12 cellular contexts compared by ENCODE assay signal in genomic region chr12:85279449-85280137, GRCh38. TPM values are rescaled to one million over a fixed set of nuclear protein-coding genes. Genes with fewer than 3 reads are reported as not detected.
DNase-seq lines count a peak whose midpoint lies in the region; ATAC-seq and TF ChIP-seq lines count a peak whose summit lies in the region.
"Had no signal": no experiment of that assay in that cellular context is flagged by ENCODE, and none has a peak within 500 bp of the region (broad histone marks: within the 10 kb centered on the region; RNA-seq: fewer than 3 reads in every experiment).

No MANE protein-coding gene starts in this region.

- 4 to 7% methylated on average over 35 to 39 of the region's 39 CpGs for WGBS in testis, 2 donors

- DNase-seq in NCI-H524 (lab: John Stamatoyannopoulos, UW) = peak; percentile 10 to 40
- DNase-seq in NCI-H524 treated with DMSO at 0.1 percent for 48 hours (lab: John Stamatoyannopoulos, UW) = no peak
- no peak for DNase-seq in cardiac fibroblast (ENCODE audit: low read depth in 2 of 2)
- DNase-seq in kidney epithelial cell (ENCODE audit: low read depth) = no peak
- DNase-seq in testis = no peak
- no peak for DNase-seq in erythroblast (lab: John Stamatoyannopoulos, UW)
- DNase-seq in H4 (ENCODE audit: low spot score) = no peak
- DNase-seq: PC-3 had no signal

- no peak for ATAC-seq in HG02938 (IDR thresholded peaks at IDR 0.05; ENCODE audit: unreplicated experiment)
- ATAC-seq: PC-3 had no signal

- H3K27ac ChIP-seq in testis = no peak overlapping the region
- H3K27ac ChIP-seq: 22Rv1, pancreas had no signal

- H3K4me1 ChIP-seq in testis = peaks cover 4% of the 10 kb centered on the region

- TF ChIP-seq CTCF in cardiac fibroblast (IDR thresholded peaks at IDR 0.05; ENCODE audit: low read depth, low read length) (no peak), kidney epithelial cell (IDR thresholded peaks at IDR 0.05; ENCODE audit: insufficient read depth, low read length, poor library complexity, severe bottlenecking) (no peak), testis (IDR thresholded peaks at IDR 0.05) (no peak)

- peaks cover 62% of the 10 kb centered on the region for H3K27me3 ChIP-seq in kidney epithelial cell (ENCODE audit: control insufficient read depth, insufficient read depth, low read length)
- peaks cover 8% of the 10 kb centered on the region for H3K27me3 ChIP-seq in testis

- TF ChIP-seq POLR2A in testis (IDR thresholded peaks at IDR 0.05) (no peak), erythroblast (IDR thresholded peaks at IDR 0.05; ENCODE audit: low read length) (no peak)

- intact Hi-C loops in testis (cut with DNase I; ENCODE audit: low total_unique reads) = no loop called here

- peak overlapping the region; percentile 39 to 49 for H3K4me3 ChIP-seq in cardiac fibroblast (replicated peaks in 1 of 2; ENCODE audit: low read depth in 2 of 2, low read length in 2 of 2)
- H3K4me3 ChIP-seq in kidney epithelial cell (ENCODE audit: low read depth, low read length) = peak overlapping the region; percentile 50
- H3K4me3 ChIP-seq in testis = peak overlapping the region; percentile 32

- no peaks in the 10 kb centered on the region for H3K36me3 ChIP-seq in kidney epithelial cell (ENCODE audit: control insufficient read depth, insufficient read depth, low read length)
- no peaks in the 10 kb centered on the region for H3K36me3 ChIP-seq in testis (ENCODE audit: low read depth, missing control alignments)
- H3K36me3 ChIP-seq: pancreas had no signal

- no peaks in the 10 kb centered on the region for H3K9me3 ChIP-seq in testis

RNA-seq across cellular contexts. Expression of gene ALX1, which starts 0.4 kb away (rescaled TPM):
- total RNA-seq in kidney epithelial cell (0.21 and 0.54 TPM in 2 replicates), testis (under 1 TPM in 1 of 2 donors, not detected in 1; 0.25 TPM)
- 0.80 TPM for polyA plus RNA-seq in testis (ENCODE audit: insufficient read depth, low read depth, low replicate concordance)
- 7.0 and 11.5 TPM in 2 replicates for total RNA-seq in H4 (2014; rRNA removed; shearing (Covaris generic))
- total RNA-seq: pancreas, PC-3 had no signal
- polyA plus RNA-seq: adipose tissue, pancreas had no signal

Comparison
In these comparisons a context has a peak if more than half of its experiments do, and no peak if none do; other contexts are left out.
1. DNase-seq: peak in NCI-H524 (2 of 2); none in NCI-H524 treated with DMSO at 0.1 percent for 48 hours (single experiment), cardiac fibroblast (0 of 2), kidney epithelial cell (single experiment), testis (single experiment), erythroblast (0 of 2) and H4 (single experiment).
2. Peak in every context shown above with its lines, with median percentiles within 50 percentile points of each other: H3K4me3 ChIP-seq.